Comparison of ENCODE assay signal across 9 cellular contexts in the genomic region with DNA sequence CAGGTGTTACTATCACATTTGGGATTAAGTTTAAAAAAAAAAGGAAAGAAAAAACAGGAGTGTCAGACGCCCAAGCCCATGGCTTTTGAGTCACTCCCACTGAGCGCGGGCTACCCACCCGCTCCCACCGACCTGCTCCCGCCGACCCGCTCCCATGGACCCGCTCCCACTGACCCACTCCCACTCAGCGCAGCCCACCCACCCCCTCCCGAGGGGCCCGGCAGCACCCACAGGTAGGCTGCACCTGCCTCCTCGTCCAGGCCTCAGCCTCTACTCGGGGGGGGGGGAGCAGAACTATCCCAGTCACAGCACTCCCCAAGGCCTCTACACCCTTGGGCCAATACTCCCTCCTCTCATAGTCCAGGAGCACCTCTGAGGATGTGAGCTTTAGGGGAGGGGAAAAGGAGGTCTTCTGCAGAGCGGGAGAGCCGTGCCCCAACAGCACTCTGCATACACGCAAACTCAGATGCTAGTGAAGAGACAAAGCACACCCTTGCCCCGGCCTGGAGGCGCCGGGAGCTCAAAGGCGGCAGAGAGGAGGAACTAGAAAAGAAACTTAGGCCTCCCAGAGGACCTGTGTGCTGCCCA. TPM values are rescaled to one million over a fixed set of nuclear protein-coding genes. Genes with fewer than 3 reads are reported as not detected.
A peak's percentile ranks its signal among the peaks of the same experiment; 100 is the strongest.
DNase-seq lines count a peak whose midpoint lies in the region; ATAC-seq and TF ChIP-seq lines count a peak whose summit lies in the region.
"Had no signal": no experiment of that assay in that cellular context is flagged by ENCODE, and none has a peak within 500 bp of the region (broad histone marks: within the 10 kb centered on the region; RNA-seq: fewer than 3 reads in every experiment).

No MANE protein-coding gene starts in this region.

- no peaks in the 10 kb centered on the region for H3K9me3 ChIP-seq in CD4-positive, alpha-beta T cell (ENCODE audit: control insufficient read depth, low read length)
- H3K9me3 ChIP-seq in SJCRH30 (replicated peaks), result no peaks in the 10 kb centered on the region

- peak overlapping the region; percentile 84 for H3K27ac Mint-ChIP-seq in CD4-positive, alpha-beta T cell
- no peak overlapping the region for H3K27ac Mint-ChIP-seq in osteocyte (ENCODE audit: unreplicated experiment)

- POLR2A ChIA-PET in CD4-positive, alpha-beta T cell (lab: Charles Lee), result no interaction called here

- peak overlapping the region; percentile 95 for H3K4me3 ChIP-seq in coronary artery
- no peak overlapping the region for H3K4me3 ChIP-seq in SJCRH30

- ATAC-seq in CD4-positive, alpha-beta T cell (ENCODE audit: poor library complexity), result no peak

- no peaks in the 10 kb centered on the region for H3K4me1 ChIP-seq in SJCRH30

- intact Hi-C loops in CD4-positive, alpha-beta T cell (cut with DNase I, micrococcal nuclease), result no loop called here

- no peak for DNase-seq in CD4-positive, alpha-beta T cell
- DNase-seq in NAMALWA (ENCODE audit: low spot score) (peak; percentile 26), coronary artery (ENCODE audit: low spot score) (no peak), osteocyte (ENCODE audit: extremely low spot score, unreplicated experiment) (no peak), NCI-H1092 treated with DMSO at 0.1 percent for 48 hours (lab: John Stamatoyannopoulos, UW) (no peak), NCI-H1105 treated with DMSO at 0.1 percent for 48 hours (lab: John Stamatoyannopoulos, UW) (no peak), DMS114 treated with DMSO at 0.1 percent for 48 hours (lab: John Stamatoyannopoulos, UW; ENCODE audit: unreplicated experiment) (no peak), SJCRH30 (no peak)
- DNase-seq: EL had no signal

- TF ChIP-seq CTCF in CD4-positive, alpha-beta T cell (IDR thresholded peaks at IDR 0.05), result no peak
- TF ChIP-seq CTCF in coronary artery (IDR thresholded peaks at IDR 0.05) (no peak), osteocyte (IDR thresholded peaks at IDR 0.05) (no peak)

- no peaks in the 10 kb centered on the region for H3K9me3 Mint-ChIP-seq in CD4-positive, alpha-beta T cell
- H3K9me3 Mint-ChIP-seq in osteocyte (ENCODE audit: unreplicated experiment), result no peaks in the 10 kb centered on the region

- peaks cover 18% of the 10 kb centered on the region for H3K36me3 Mint-ChIP-seq in CD4-positive, alpha-beta T cell (ENCODE audit: low read depth)
- H3K36me3 Mint-ChIP-seq in osteocyte (ENCODE audit: unreplicated experiment), result no peaks in the 10 kb centered on the region

- no peaks in the 10 kb centered on the region for H3K36me3 ChIP-seq in SJCRH30

- no peaks in the 10 kb centered on the region for H3K27me3 ChIP-seq in CD4-positive, alpha-beta T cell (ENCODE audit: control insufficient read depth, insufficient read depth, low read length)
- H3K27me3 ChIP-seq in SJCRH30, result no peaks in the 10 kb centered on the region

- CTCF ChIA-PET in CD4-positive, alpha-beta T cell (lab: Charles Lee), result no interaction called here

- H3K4me3 Mint-ChIP-seq in CD4-positive, alpha-beta T cell, result peak overlapping the region; percentile 92
- H3K4me3 Mint-ChIP-seq in osteocyte (ENCODE audit: unreplicated experiment), result peak overlapping the region; percentile 22

- H3K4me1 Mint-ChIP-seq in CD4-positive, alpha-beta T cell (ENCODE audit: low read depth), result peaks cover 34% of the 10 kb centered on the region
- peaks cover 56% of the 10 kb centered on the region for H3K4me1 Mint-ChIP-seq in osteocyte (ENCODE audit: unreplicated experiment)

- no peaks in the 10 kb centered on the region for H3K27me3 Mint-ChIP-seq in CD4-positive, alpha-beta T cell
- no peaks in the 10 kb centered on the region for H3K27me3 Mint-ChIP-seq in osteocyte (ENCODE audit: unreplicated experiment)

- H3K27ac ChIP-seq in CD4-positive, alpha-beta T cell (ENCODE audit: low read depth, low read length), result no peak overlapping the region
- peak overlapping the region; percentile 34 to 71 for H3K27ac ChIP-seq in coronary artery
- H3K27ac ChIP-seq in SJCRH30, result no peak overlapping the region

RNA-seq across cellular contexts. Expression of a gene that starts 2.9 kb away (rescaled TPM):
- 10 to 100 TPM; 34.4 to 34.8 TPM for total RNA-seq in CD4-positive, alpha-beta T cell
- 47.0 and 49.4 TPM in 2 replicates for total RNA-seq in osteocyte
- 33.9 and 42.5 TPM in 2 replicates for total RNA-seq in SJCRH30 (2014; rRNA removed; shearing (Covaris generic))

RNA-seq across cellular contexts. Expression of a gene that starts 40.8 kb away (rescaled TPM):
- under 1 TPM; 0.11 to 0.28 TPM for total RNA-seq in CD4-positive, alpha-beta T cell
- not detected in 2 replicates for total RNA-seq in osteocyte
- not detected in 2 replicates for total RNA-seq in SJCRH30 (2014; rRNA removed; shearing (Covaris generic))

Comparison
In these comparisons a context has a peak if more than half of its experiments do, and no peak if none do; other contexts are left out.
1. H3K27ac ChIP-seq: peak in coronary artery (2 of 2); none in CD4-positive, alpha-beta T cell (single experiment) and SJCRH30 (single experiment).